9 cellular contexts compared by ENCODE assay signal in the genomic region with DNA sequence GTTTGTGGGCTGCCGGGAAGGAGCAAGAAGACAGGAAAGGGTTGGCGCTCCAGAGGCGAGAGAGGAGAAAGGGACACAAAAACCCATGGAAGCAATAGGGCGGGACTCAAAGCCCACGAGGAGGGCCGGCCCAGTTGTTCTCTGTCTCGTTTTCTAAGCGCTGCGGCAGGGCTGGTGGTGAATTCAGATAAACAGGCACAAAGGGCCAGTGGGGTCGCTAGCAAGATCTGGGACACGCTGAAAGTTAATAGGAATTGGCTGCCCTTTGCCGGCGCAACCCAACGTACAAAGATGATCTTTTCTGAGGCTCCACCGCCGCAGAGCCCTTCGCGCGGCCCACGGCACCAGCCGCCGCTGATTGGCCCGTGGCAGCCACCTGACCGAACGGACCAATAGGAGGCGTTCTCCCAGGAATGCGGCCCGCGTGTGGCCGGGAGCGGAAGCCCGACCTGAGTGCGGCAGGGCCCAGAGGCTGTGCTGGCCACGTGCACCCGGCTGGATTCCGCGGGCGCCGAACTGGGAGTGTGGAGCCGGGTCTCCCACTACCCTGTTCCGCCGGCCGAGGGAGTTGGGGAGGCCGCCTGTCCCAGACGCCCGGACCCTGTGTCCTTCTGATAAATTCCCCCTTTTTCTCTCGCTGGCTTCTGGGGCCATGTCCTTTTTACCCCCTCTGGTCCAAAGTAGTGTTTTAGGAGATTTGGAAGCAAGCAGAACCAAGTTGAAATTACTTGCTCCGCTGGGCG. TPM values are rescaled to one million over a fixed set of nuclear protein-coding genes. Genes with fewer than 3 reads are reported as not detected.
DNase-seq lines count a peak whose midpoint lies in the region; ATAC-seq, FAIRE-seq and TF ChIP-seq lines count a peak whose summit lies in the region.
"Had no signal": no experiment of that assay in that cellular context is flagged by ENCODE, and none has a peak within 500 bp of the region (broad histone marks: within the 10 kb centered on the region; RNA-seq: fewer than 3 reads in every experiment).

No MANE protein-coding gene starts in this region.

- H3K4me2 ChIP-seq in A549: no peak overlapping the region

- no peak for TF ChIP-seq RAD21 in A549 (conservative IDR thresholded peaks at IDR 0.05 in 1 of 2, IDR thresholded peaks at IDR 0.05 in 1 of 2)

- FAIRE-seq in A549 (lab: Jason Lieb, UNC): no peak

- CTCF ChIA-PET in A549 (lab: Yijun Ruan, JAX): no interaction called here
- CTCF ChIA-PET in activated CD8-positive, alpha-beta T cell treated with anti-CD3 and anti-CD28 coated beads, Interleukin-2, amount 10 ng/mL, durations not matched to agents 7 days and 5 days (lab: Charles Lee): interaction anchor here (1.7 kb wide), 1 partner anchor 457 kb away, joined by 5 read pairs; no protein-coding TSS in a partner anchor

- POLR2A ChIA-PET in A549 (lab: Yijun Ruan, JAX): no interaction called here
- POLR2A ChIA-PET in activated CD8-positive, alpha-beta T cell treated with anti-CD3 and anti-CD28 coated beads, Interleukin-2, amount 10 ng/mL, durations not matched to agents 7 days and 5 days (lab: Charles Lee): no interaction called here

- 87% methylated on average over 49 of the region's 49 CpGs for WGBS in A549 (ENCODE audit: missing lambda C conversion rate)

- ATAC-seq in A549: peak in 1 of 2 experiments; percentile 53; a peak in 3 of 6 replicates
- ATAC-seq in HG02610 (IDR thresholded peaks at IDR 0.05; ENCODE audit: unreplicated experiment): peak; percentile 63
- ATAC-seq in activated CD8-positive, alpha-beta T cell treated with anti-CD3 and anti-CD28 coated beads, Interleukin-2, amount 10 ng/mL, durations not matched to agents 7 days and 5 days: peak; percentile 93
- ATAC-seq in memory B cell (ENCODE audit: low read depth): peak; percentile 93

- no peaks in the 10 kb centered on the region for H3K4me1 ChIP-seq in A549

- no peak for TF ChIP-seq POLR2A in A549 (IDR thresholded peaks at IDR 0.05; ENCODE audit: low read length)

- H3K9me3 Mint-ChIP-seq in activated CD8-positive, alpha-beta T cell treated with anti-CD3 and anti-CD28 coated beads, Interleukin-2, amount 10 ng/mL, durations not matched to agents 7 days and 5 days (ENCODE audit: insufficient read depth): no peaks in the 10 kb centered on the region
- H3K9me3 Mint-ChIP-seq in memory B cell: no peaks in the 10 kb centered on the region
- H3K9me3 Mint-ChIP-seq: brain had no signal

- no peak overlapping the region for H3K27ac ChIP-seq in A549
- H3K27ac ChIP-seq in WERI-Rb-1: no peak overlapping the region

- no peaks in the 10 kb centered on the region for H3K27me3 Mint-ChIP-seq in activated CD8-positive, alpha-beta T cell treated with anti-CD3 and anti-CD28 coated beads, Interleukin-2, amount 10 ng/mL, durations not matched to agents 7 days and 5 days (ENCODE audit: low read depth)
- H3K27me3 Mint-ChIP-seq in memory B cell: no peaks in the 10 kb centered on the region

- peaks cover 27% of the 10 kb centered on the region for H3K4me1 Mint-ChIP-seq in activated CD8-positive, alpha-beta T cell treated with anti-CD3 and anti-CD28 coated beads, Interleukin-2, amount 10 ng/mL, durations not matched to agents 7 days and 5 days (ENCODE audit: low read depth)
- peaks cover 9% of the 10 kb centered on the region for H3K4me1 Mint-ChIP-seq in memory B cell

- DNase-seq in A549 (ENCODE audit: low read depth in 1 of 2, low spot score in 1 of 2) (no peak), memory B cell (ENCODE audit: low spot score in 2 of 2) (peak; percentile 54 to 63), WERI-Rb-1 (no peak), SK-N-DZ (ENCODE audit: low spot score) (no peak)
- peak; percentile 87 for DNase-seq in activated CD8-positive, alpha-beta T cell treated with anti-CD3 and anti-CD28 coated beads, Interleukin-2, amount 10 ng/mL, durations not matched to agents 7 days and 5 days
- DNase-seq in effector CD4-positive, alpha-beta T cell: peak; percentile 72
- DNase-seq in stimulated activated CD8-positive, alpha-beta memory T cell treated with anti-CD3 and anti-CD28 coated beads, Interleukin-12 subunit alpha, Interleukin-12 subunit beta, amount 100 ng/mL, for 24 hours (ENCODE audit: extremely low read depth): peak; percentile 58

- H3K4me3 ChIP-seq in A549 (no peak overlapping the region), WERI-Rb-1 (ENCODE audit: low read depth, low read length) (no peak overlapping the region)

- H3K4me3 Mint-ChIP-seq in activated CD8-positive, alpha-beta T cell treated with anti-CD3 and anti-CD28 coated beads, Interleukin-2, amount 10 ng/mL, durations not matched to agents 7 days and 5 days: peak overlapping the region; percentile 12
- H3K4me3 Mint-ChIP-seq in memory B cell: peak overlapping the region; percentile 71
- H3K4me3 Mint-ChIP-seq: brain had no signal

- TF ChIP-seq EP300 in A549 (IDR thresholded peaks at IDR 0.05): no peak

- TF ChIP-seq CTCF in A549 (IDR thresholded peaks at IDR 0.05) (no peak), WERI-Rb-1 (IDR thresholded peaks at IDR 0.05; ENCODE audit: low read depth, low read length) (no peak)

- H3K9me3 ChIP-seq in A549 (no peaks in the 10 kb centered on the region), WERI-Rb-1 (ENCODE audit: severe bottlenecking) (no peaks in the 10 kb centered on the region)

- H3K36me3 Mint-ChIP-seq in activated CD8-positive, alpha-beta T cell treated with anti-CD3 and anti-CD28 coated beads, Interleukin-2, amount 10 ng/mL, durations not matched to agents 7 days and 5 days (ENCODE audit: low read depth): peaks cover 3% of the 10 kb centered on the region
- no peaks in the 10 kb centered on the region for H3K36me3 Mint-ChIP-seq in memory B cell
- H3K36me3 Mint-ChIP-seq: brain had no signal

- no peaks in the 10 kb centered on the region for H3K27me3 ChIP-seq in WERI-Rb-1 (ENCODE audit: insufficient read depth, low read depth, severe bottlenecking)

- peak overlapping the region; percentile 79 for H3K27ac Mint-ChIP-seq in activated CD8-positive, alpha-beta T cell treated with anti-CD3 and anti-CD28 coated beads, Interleukin-2, amount 10 ng/mL, durations not matched to agents 7 days and 5 days
- no peak overlapping the region for H3K27ac Mint-ChIP-seq in memory B cell

- no peaks in the 10 kb centered on the region for H3K36me3 ChIP-seq in WERI-Rb-1

TF ChIP-seq in A549, 52 proteins besides CTCF, POLR2A, EP300 and RAD21 (continues in another document):
- TF ChIP-seq, protein P1, sequence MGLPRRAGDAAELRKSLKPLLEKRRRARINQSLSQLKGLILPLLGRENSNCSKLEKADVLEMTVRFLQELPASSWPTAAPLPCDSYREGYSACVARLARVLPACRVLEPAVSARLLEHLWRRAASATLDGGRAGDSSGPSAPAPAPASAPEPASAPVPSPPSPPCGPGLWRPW (IDR thresholded peaks at IDR 0.05): no peak
- TF ChIP-seq POLR2AphosphoS2 (conservative IDR thresholded peaks at IDR 0.05; ENCODE audit: low read length) (no peak), NPAS2 (CRISPR knock-in tag; IDR thresholded peaks at IDR 0.05; ENCODE audit: borderline replicate concordance) (no peak)
- TF ChIP-seq, protein P2, sequence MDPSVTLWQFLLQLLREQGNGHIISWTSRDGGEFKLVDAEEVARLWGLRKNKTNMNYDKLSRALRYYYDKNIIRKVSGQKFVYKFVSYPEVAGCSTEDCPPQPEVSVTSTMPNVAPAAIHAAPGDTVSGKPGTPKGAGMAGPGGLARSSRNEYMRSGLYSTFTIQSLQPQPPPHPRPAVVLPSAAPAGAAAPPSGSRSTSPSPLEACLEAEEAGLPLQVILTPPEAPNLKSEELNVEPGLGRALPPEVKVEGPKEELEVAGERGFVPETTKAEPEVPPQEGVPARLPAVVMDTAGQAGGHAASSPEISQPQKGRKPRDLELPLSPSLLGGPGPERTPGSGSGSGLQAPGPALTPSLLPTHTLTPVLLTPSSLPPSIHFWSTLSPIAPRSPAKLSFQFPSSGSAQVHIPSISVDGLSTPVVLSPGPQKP (IDR thresholded peaks at IDR 0.05; ENCODE audit: low read depth, low read length): no peak
- TF ChIP-seq, protein P3, sequence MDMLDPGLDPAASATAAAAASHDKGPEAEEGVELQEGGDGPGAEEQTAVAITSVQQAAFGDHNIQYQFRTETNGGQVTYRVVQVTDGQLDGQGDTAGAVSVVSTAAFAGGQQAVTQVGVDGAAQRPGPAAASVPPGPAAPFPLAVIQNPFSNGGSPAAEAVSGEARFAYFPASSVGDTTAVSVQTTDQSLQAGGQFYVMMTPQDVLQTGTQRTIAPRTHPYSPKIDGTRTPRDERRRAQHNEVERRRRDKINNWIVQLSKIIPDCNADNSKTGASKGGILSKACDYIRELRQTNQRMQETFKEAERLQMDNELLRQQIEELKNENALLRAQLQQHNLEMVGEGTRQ (IDR thresholded peaks at IDR 0.05): peak; percentile 70; the same call in 1 of the 2 replicates
- TF ChIP-seq, protein P4, sequence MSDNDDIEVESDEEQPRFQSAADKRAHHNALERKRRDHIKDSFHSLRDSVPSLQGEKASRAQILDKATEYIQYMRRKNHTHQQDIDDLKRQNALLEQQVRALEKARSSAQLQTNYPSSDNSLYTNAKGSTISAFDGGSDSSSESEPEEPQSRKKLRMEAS (IDR thresholded peaks at IDR 0.05): peak; percentile 48; the same call in 1 of the 2 replicates

RNA-seq across cellular contexts. Expression of a gene that starts 16.8 kb away (rescaled TPM):
- polyA plus RNA-seq in A549 (2011; rRNA removed) (35.5 and 38.2 TPM in 2 replicates), A549 (2017; fragmentation: RNase III; extraction: RNeasy Plus Mini Kit Qiagen cat#74134 plus additional on column Dnase treatment) (15.2 to 16.7 TPM (median 16.3 TPM) in 3 replicates)
- 6.2 and 8.1 TPM in 2 replicates for polyA plus RNA-seq in A549 (2012; cell fraction: cytosol; rRNA removed)
- polyA plus RNA-seq in A549 (2012; cell fraction: nucleus; rRNA removed): 8.4 and 9.5 TPM in 2 replicates
- polyA minus RNA-seq in A549 (2011; rRNA and poly(A)+ RNA removed): 56.8 and 59.0 TPM in 2 replicates
- total RNA-seq in activated CD8-positive, alpha-beta T cell treated with anti-CD3 and anti-CD28 coated beads, Interleukin-2, amount 10 ng/mL, durations not matched to agents 7 days and 5 days: 10 to 100 TPM; 91.8 to 98.4 TPM
- polyA plus RNA-seq in SK-N-DZ (2014; cell fraction: cytosol; rRNA removed): 0.19 and 0.31 TPM in 2 replicates
- 0.20 and 0.31 TPM in 2 replicates for polyA plus RNA-seq in SK-N-DZ (2014; cell fraction: nucleus; rRNA removed)

RNA-seq across cellular contexts. Expression of a gene that starts 30.1 kb away (rescaled TPM):
- 31.8 and 34.7 TPM in 2 replicates for polyA plus RNA-seq in A549 (2011; rRNA removed)
- polyA plus RNA-seq in A549 (2012; cell fraction: cytosol; rRNA removed): 42.7 and 58.2 TPM in 2 replicates
- 140 and 196 TPM in 2 replicates for polyA plus RNA-seq in A549 (2012; cell fraction: nucleus; rRNA removed)
- polyA plus RNA-seq in A549 (2017; fragmentation: RNase III; extraction: RNeasy Plus Mini Kit Qiagen cat#74134 plus additional on column Dnase treatment): 28.5 to 45.2 TPM (median 39.3 TPM) in 3 replicates
- polyA minus RNA-seq in A549 (2011; rRNA and poly(A)+ RNA removed): 46.7 and 47.0 TPM in 2 replicates
- total RNA-seq in activated CD8-positive, alpha-beta T cell treated with anti-CD3 and anti-CD28 coated beads, Interleukin-2, amount 10 ng/mL, durations not matched to agents 7 days and 5 days: 1 to 10 TPM in 1 of 2 experiments, under 1 TPM in 1; 0.53 to 1.9 TPM
- polyA plus RNA-seq in SK-N-DZ (2014; cell fraction: cytosol; rRNA removed): 1.4 and 2.1 TPM in 2 replicates
- polyA plus RNA-seq in SK-N-DZ (2014; cell fraction: nucleus; rRNA removed): 1.8 and 2.0 TPM in 2 replicates

Comparison
In these comparisons a context has a peak if more than half of its experiments do, and no peak if none do; other contexts are left out.
1. DNase-seq: peak in activated CD8-positive, alpha-beta T cell treated with anti-CD3 and anti-CD28 coated beads, Interleukin-2, amount 10 ng/mL, durations not matched to agents 7 days and 5 days (single experiment), effector CD4-positive, alpha-beta T cell (single experiment), memory B cell (2 of 2) and stimulated activated CD8-positive, alpha-beta memory T cell treated with anti-CD3 and anti-CD28 coated beads, Interleukin-12 subunit alpha, Interleukin-12 subunit beta, amount 100 ng/mL, for 24 hours (single experiment); none in A549 (0 of 2), WERI-Rb-1 (single experiment) and SK-N-DZ (single experiment).